8 cellular contexts compared by ENCODE assay signal in the genomic region with DNA sequence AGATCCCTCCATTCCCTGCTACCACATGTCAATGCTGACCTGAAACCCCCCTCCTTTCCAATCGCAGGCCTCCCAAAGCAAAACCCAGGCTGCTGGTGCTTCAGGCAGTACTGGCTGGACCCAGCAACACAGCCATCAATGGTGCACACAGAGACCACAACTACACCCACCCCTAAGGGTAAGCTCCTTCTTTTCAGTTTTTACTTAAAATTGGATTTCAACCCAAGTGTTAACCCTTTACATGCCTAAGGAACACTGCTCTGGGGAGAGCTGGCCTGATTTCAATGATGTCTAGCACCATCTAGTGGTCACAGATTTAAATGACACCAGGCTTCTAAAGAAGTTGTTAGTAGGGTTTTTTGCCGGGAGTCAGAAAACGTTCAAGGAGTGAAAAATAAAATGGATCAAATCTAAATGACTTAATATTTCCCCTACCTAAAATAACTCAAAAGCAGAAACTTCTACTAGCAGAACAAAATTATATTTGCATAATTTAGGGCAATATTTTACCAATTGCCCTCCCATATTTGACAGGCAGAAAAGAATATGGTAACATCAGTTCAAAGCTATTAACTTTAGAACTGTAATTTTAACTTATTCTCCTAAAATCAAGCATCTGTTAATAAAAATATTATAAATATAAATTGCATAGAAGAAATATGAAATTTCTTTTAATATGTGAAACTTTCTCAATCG. TPM values are rescaled to one million over a fixed set of nuclear protein-coding genes. Genes with fewer than 3 reads are reported as not detected.
A peak's percentile ranks its signal among the peaks of the same experiment; 100 is the strongest.
DNase-seq lines count a peak whose midpoint lies in the region; ATAC-seq and TF ChIP-seq lines count a peak whose summit lies in the region.

No MANE protein-coding gene starts in this region.

- intact Hi-C loops in activated CD8-positive, alpha-beta T cell treated with anti-CD3 and anti-CD28 coated beads for 36 hours (cut with micrococcal nuclease), result no loop called here

- CTCF ChIA-PET in activated CD8-positive, alpha-beta T cell treated with anti-CD3 and anti-CD28 coated beads for 36 hours (lab: Charles Lee), result interaction anchor here (0.5 to 2.7 kb wide), 32 partner anchors 9 to 910 kb away, joined by 3 to 19 read pairs (median 4); a partner anchor contains a TSS

- peaks cover 20% of the 10 kb centered on the region for H3K36me3 Mint-ChIP-seq in activated CD8-positive, alpha-beta T cell treated with anti-CD3 and anti-CD28 coated beads for 36 hours (ENCODE audit: low read depth)
- H3K36me3 Mint-ChIP-seq in glutamatergic neuron (ENCODE audit: unreplicated experiment), result no peaks in the 10 kb centered on the region

- peak; percentile 94 for TF ChIP-seq CTCF in activated CD8-positive, alpha-beta T cell treated with anti-CD3 and anti-CD28 coated beads for 36 hours (IDR thresholded peaks at IDR 0.05)
- TF ChIP-seq CTCF in glutamatergic neuron (IDR thresholded peaks at IDR 0.05; ENCODE audit: partially characterized antibody, unreplicated experiment), result peak; percentile 89

- peak; percentile 19 for DNase-seq in DMS153 treated with DMSO at 0.1 percent for 48 hours (lab: John Stamatoyannopoulos, UW; ENCODE audit: unreplicated experiment)
- peak; percentile 61 for DNase-seq in H7
- DNase-seq in NCI-H345 (lab: John Stamatoyannopoulos, UW), result peak; percentile 61
- DNase-seq in activated CD8-positive, alpha-beta T cell treated with anti-CD3 and anti-CD28 coated beads for 36 hours, result peak; percentile 15
- DNase-seq in glutamatergic neuron, result peak; percentile 67
- peak; percentile 81 for DNase-seq in retina
- DNase-seq in activated gamma-delta T cell treated with Interleukin-2 at 50 U/mL for 16 hours, result no peak
- DNase-seq in islet precursor cell, result no peak

- H3K27me3 Mint-ChIP-seq in activated CD8-positive, alpha-beta T cell treated with anti-CD3 and anti-CD28 coated beads for 36 hours, result no peaks in the 10 kb centered on the region
- peaks cover 8% of the 10 kb centered on the region for H3K27me3 Mint-ChIP-seq in glutamatergic neuron (ENCODE audit: unreplicated experiment)

- no peaks in the 10 kb centered on the region for H3K27me3 ChIP-seq in H7 (ENCODE audit: control insufficient read depth, insufficient read depth, low read length)

- H3K36me3 ChIP-seq in H7 (replicated peaks; ENCODE audit: control insufficient read depth, insufficient read depth, low read length), result peaks cover 6% of the 10 kb centered on the region

- no peak overlapping the region for H3K4me3 ChIP-seq in H7 (ENCODE audit: insufficient read depth, low read depth, low read length)

- H3K4me1 Mint-ChIP-seq in activated CD8-positive, alpha-beta T cell treated with anti-CD3 and anti-CD28 coated beads for 36 hours (ENCODE audit: low read depth), result peaks cover 2% of the 10 kb centered on the region
- peaks cover 42% of the 10 kb centered on the region for H3K4me1 Mint-ChIP-seq in glutamatergic neuron (ENCODE audit: low read depth, unreplicated experiment)

- H3K9me3 Mint-ChIP-seq in activated CD8-positive, alpha-beta T cell treated with anti-CD3 and anti-CD28 coated beads for 36 hours, result no peaks in the 10 kb centered on the region
- H3K9me3 Mint-ChIP-seq in glutamatergic neuron (ENCODE audit: unreplicated experiment), result peaks cover 19% of the 10 kb centered on the region

- POLR2A ChIA-PET in activated CD8-positive, alpha-beta T cell treated with anti-CD3 and anti-CD28 coated beads for 36 hours (lab: Charles Lee), result no interaction called here

- H3K27ac Mint-ChIP-seq in activated CD8-positive, alpha-beta T cell treated with anti-CD3 and anti-CD28 coated beads for 36 hours, result no peak overlapping the region
- H3K27ac Mint-ChIP-seq in glutamatergic neuron (ENCODE audit: unreplicated experiment), result peak overlapping the region; percentile 98

- peak; percentile 66 for ATAC-seq in activated CD8-positive, alpha-beta T cell treated with anti-CD3 and anti-CD28 coated beads for 36 hours

- no peak overlapping the region for H3K4me3 Mint-ChIP-seq in activated CD8-positive, alpha-beta T cell treated with anti-CD3 and anti-CD28 coated beads for 36 hours
- H3K4me3 Mint-ChIP-seq in glutamatergic neuron (ENCODE audit: unreplicated experiment), result peak overlapping the region; percentile 88

RNA-seq across cellular contexts. Expression of a gene that starts 24.6 kb away (rescaled TPM):
- 30.4 and 33.0 TPM in 2 replicates for total RNA-seq in H7 (2014; rRNA removed; shearing (Covaris generic))
- total RNA-seq in activated CD8-positive, alpha-beta T cell treated with anti-CD3 and anti-CD28 coated beads for 36 hours, result 10 to 100 TPM; 25.5 to 28.8 TPM
- total RNA-seq in glutamatergic neuron (ENCODE audit: unreplicated experiment), result 16.5 TPM

RNA-seq across cellular contexts. Expression of a gene that starts 59.8 kb away (rescaled TPM):
- total RNA-seq in H7 (2014; rRNA removed; shearing (Covaris generic)), result 198 and 205 TPM in 2 replicates
- 100 to 1,000 TPM; 106 to 109 TPM for total RNA-seq in activated CD8-positive, alpha-beta T cell treated with anti-CD3 and anti-CD28 coated beads for 36 hours
- total RNA-seq in glutamatergic neuron (ENCODE audit: unreplicated experiment), result 155 TPM

Comparison
In these comparisons a context has a peak if more than half of its experiments do, and no peak if none do; other contexts are left out.
1. DNase-seq: peak in DMS153 treated with DMSO at 0.1 percent for 48 hours (single experiment), H7 (single experiment), NCI-H345 (single experiment), activated CD8-positive, alpha-beta T cell treated with anti-CD3 and anti-CD28 coated beads for 36 hours (single experiment), glutamatergic neuron (single experiment) and retina (single experiment); none in activated gamma-delta T cell treated with Interleukin-2 at 50 U/mL for 16 hours (single experiment) and islet precursor cell (single experiment).